Comparison of ENCODE assay signal across 15 cellular contexts in genomic region chr2:37645836-37646235, GRCh38. TPM values are rescaled to one million over a fixed set of nuclear protein-coding genes. Genes with fewer than 3 reads are reported as not detected.
A peak's percentile ranks its signal among the peaks of the same experiment; 100 is the strongest.
DNase-seq lines count a peak whose midpoint lies in the region; ATAC-seq, FAIRE-seq and TF ChIP-seq lines count a peak whose summit lies in the region.
"Had no signal": no experiment of that assay in that cellular context is flagged by ENCODE, and none has a peak within 500 bp of the region (broad histone marks: within the 10 kb centered on the region; RNA-seq: fewer than 3 reads in every experiment).

No MANE protein-coding gene starts in this region.

- no peak overlapping the region for H3K23ac ChIP-seq in mesenchymal stem cell (ENCODE audit: low read length in 2 of 2)

- H2AFZ ChIP-seq in mesenchymal stem cell (ENCODE audit: low read depth, low read length), result peak overlapping the region; percentile 56

- DNase-seq in CD14-positive monocyte (ENCODE audit: low spot score) (no peak), mesenchymal stem cell (no peak), RCC 7860 (ENCODE audit: low spot score) (no peak), posterior vena cava (ENCODE audit: low spot score) (no peak)
- no peak for DNase-seq in activated CD4-positive, CD25-positive, alpha-beta regulatory T cell (lab: John Stamatoyannopoulos, UW)
- DNase-seq: GDM1, NCI-H1694, NCI-H526 had no signal

- no peak for TF ChIP-seq CTCF in CD14-positive monocyte (IDR thresholded peaks at IDR 0.05)

- no peak overlapping the region for H4K8ac ChIP-seq in mesenchymal stem cell (ENCODE audit: low read length)

- H2BK12ac ChIP-seq in mesenchymal stem cell (ENCODE audit: low read length in 2 of 2), result peak overlapping the region in 1 of 2 experiments; percentile 7

- H3K4me3 ChIP-seq in mesenchymal stem cell (ENCODE audit: insufficient read depth in 1 of 2, low read depth in 1 of 2, low read length in 2 of 2), result no peak overlapping the region
- H3K4me3 ChIP-seq: skin epidermis, suprapubic skin had no signal

- H3K27ac ChIP-seq in mesenchymal stem cell (ENCODE audit: low read length, poor library complexity, severe bottlenecking), result peak overlapping the region; percentile 19
- H3K27ac ChIP-seq: suprapubic skin had no signal

- H3K4me2 ChIP-seq in mesenchymal stem cell (ENCODE audit: low read length, poor library complexity, severe bottlenecking), result no peak overlapping the region

- WGBS in mesenchymal stem cell, result 98% methylated on average over 9 of the region's 9 CpGs

- no peak overlapping the region for H3K9ac ChIP-seq in mesenchymal stem cell (ENCODE audit: low read length)

- no peaks in the 10 kb centered on the region for H3K9me3 ChIP-seq in mesenchymal stem cell (ENCODE audit: control insufficient read depth, low read length)
- H3K9me3 ChIP-seq: suprapubic skin had no signal

- peaks cover 17% of the 10 kb centered on the region for H3K4me1 ChIP-seq in mesenchymal stem cell (ENCODE audit: control insufficient read depth, insufficient read depth, low read depth, low read length)

- H3K4me3 Mint-ChIP-seq in CD14-positive monocyte, result no peak overlapping the region
- peak overlapping the region; percentile 81 for H3K4me3 Mint-ChIP-seq in activated T-helper 17 cell treated with anti-CD3 and anti-CD28 coated beads, Interleukin-2, amount 50 U/mL, for 72 hours

- H3K27me3 ChIP-seq in mesenchymal stem cell (ENCODE audit: control insufficient read depth in 1 of 2, insufficient read depth in 1 of 2, low read length in 2 of 2), result no peaks in the 10 kb centered on the region
- H3K27me3 ChIP-seq: suprapubic skin had no signal

- H3K79me1 ChIP-seq in mesenchymal stem cell (replicated peaks; ENCODE audit: low read length, poor library complexity, severe bottlenecking), result peaks cover 8% of the 10 kb centered on the region

- peak overlapping the region; percentile 9 for H2AK5ac ChIP-seq in mesenchymal stem cell (ENCODE audit: low read length, severe bottlenecking)

- ATAC-seq in GM18502 (IDR thresholded peaks at IDR 0.05; ENCODE audit: poor library complexity, unreplicated experiment) (peak; percentile 15), GM18517 (IDR thresholded peaks at IDR 0.05; ENCODE audit: unreplicated experiment) (no peak)
- no peak for ATAC-seq in activated T-helper 17 cell treated with anti-CD3 and anti-CD28 coated beads, Interleukin-2, amount 50 U/mL, for 72 hours (replicated peaks)

- H3K36me3 Mint-ChIP-seq in CD14-positive monocyte, result peaks cover 82 to 96% of the 10 kb centered on the region in 2 donors
- H3K36me3 Mint-ChIP-seq in activated T-helper 17 cell treated with anti-CD3 and anti-CD28 coated beads, Interleukin-2, amount 50 U/mL, for 72 hours (ENCODE audit: low read depth), result peaks cover 98% of the 10 kb centered on the region

- no peak overlapping the region for H3K18ac ChIP-seq in mesenchymal stem cell (ENCODE audit: low read depth in 1 of 2, low read length in 2 of 2)

- no peak overlapping the region for H4K91ac ChIP-seq in mesenchymal stem cell (ENCODE audit: low read length)

- no peak overlapping the region for H3K14ac ChIP-seq in mesenchymal stem cell (ENCODE audit: low read length in 2 of 2)

- no peak overlapping the region for H2BK120ac ChIP-seq in mesenchymal stem cell (ENCODE audit: low read depth, low read length)

- H3K27me3 Mint-ChIP-seq in CD14-positive monocyte (ENCODE audit: low read depth in 3 of 3), result no peaks in the 10 kb centered on the region
- no peaks in the 10 kb centered on the region for H3K27me3 Mint-ChIP-seq in activated T-helper 17 cell treated with anti-CD3 and anti-CD28 coated beads, Interleukin-2, amount 50 U/mL, for 72 hours

- peaks cover 0 to 4% (median 0%) of the 10 kb centered on the region in 7 donors for H3K9me3 Mint-ChIP-seq in CD14-positive monocyte
- H3K9me3 Mint-ChIP-seq in activated T-helper 17 cell treated with anti-CD3 and anti-CD28 coated beads, Interleukin-2, amount 50 U/mL, for 72 hours, result no peaks in the 10 kb centered on the region

- peaks cover 78% of the 10 kb centered on the region for H3K4me1 Mint-ChIP-seq in CD14-positive monocyte
- H3K4me1 Mint-ChIP-seq in activated T-helper 17 cell treated with anti-CD3 and anti-CD28 coated beads, Interleukin-2, amount 50 U/mL, for 72 hours, result peaks cover 74% of the 10 kb centered on the region

- H2BK15ac ChIP-seq in mesenchymal stem cell (ENCODE audit: low read depth, poor library complexity, severe bottlenecking), result no peak overlapping the region

- H3K27ac Mint-ChIP-seq in CD14-positive monocyte, result peak overlapping the region; percentile 87 to 99 (median 95)
- H3K27ac Mint-ChIP-seq in activated T-helper 17 cell treated with anti-CD3 and anti-CD28 coated beads, Interleukin-2, amount 50 U/mL, for 72 hours, result peak overlapping the region; percentile 93

- no peak overlapping the region for H2BK5ac ChIP-seq in mesenchymal stem cell (ENCODE audit: low read depth, low read length, poor library complexity, severe bottlenecking)

- intact Hi-C loops in CD14-positive monocyte (cut with micrococcal nuclease) (no loop called here), posterior vena cava (cut with DNase I) (no loop called here)

- H3K36me3 ChIP-seq in mesenchymal stem cell (ENCODE audit: control insufficient read depth in 1 of 2, insufficient read depth in 2 of 2, low read depth in 1 of 2, low read length in 2 of 2), result peaks cover 32 to 41% of the 10 kb centered on the region in 2 experiments

- H3K4ac ChIP-seq in mesenchymal stem cell (ENCODE audit: low read depth in 1 of 2, low read length in 2 of 2), result no peak overlapping the region

- no peak for FAIRE-seq in RCC 7860 (lab: Jason Lieb, UNC)
- FAIRE-seq: frontal cortex, islet of Langerhans had no signal

RNA-seq across cellular contexts. Expression of gene CDC42EP3, which starts 25.6 kb away (rescaled TPM):
- 100 to 1,000 TPM; 249 to 272 TPM for polyA plus RNA-seq in CD14-positive monocyte
- total RNA-seq in activated T-helper 17 cell treated with anti-CD3 and anti-CD28 coated beads, Interleukin-2, amount 50 U/mL, for 72 hours, result 10 to 100 TPM; 33.5 to 40.9 TPM
- 117 TPM for polyA plus RNA-seq in mesenchymal stem cell (2013, experiment 1 of 2)
- polyA plus RNA-seq in mesenchymal stem cell (2013, experiment 2 of 2), result 117 TPM
- total RNA-seq in posterior vena cava, result 10 to 100 TPM; 74.5 to 95.3 TPM
